In the genomic region with DNA sequence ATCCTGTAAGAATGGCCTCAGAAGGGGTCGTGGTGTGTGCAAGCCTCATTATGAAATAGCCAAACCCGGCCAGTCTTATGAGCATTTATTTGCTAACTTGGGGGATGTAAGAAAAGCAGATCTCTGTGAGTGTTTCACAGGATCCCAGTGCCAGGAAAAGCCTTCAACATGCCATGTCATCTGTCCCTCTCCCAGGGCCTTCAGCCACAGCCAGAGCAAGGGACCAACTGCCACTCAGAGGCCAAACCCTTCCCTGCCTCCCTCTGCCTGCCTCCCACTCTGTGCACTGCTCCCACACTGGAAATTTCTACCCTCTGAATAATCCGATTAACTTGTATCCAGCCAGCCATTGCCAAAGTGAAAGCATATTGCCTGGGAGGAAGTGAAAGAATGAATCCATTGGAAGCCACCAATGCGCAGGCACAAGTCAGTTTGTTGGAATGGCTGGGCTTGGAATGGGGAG, we compare ENCODE assay signal across 21 cellular contexts.
DNase-seq lines count a peak whose midpoint lies in the region; ATAC-seq, FAIRE-seq and TF ChIP-seq lines count a peak whose summit lies in the region.
"Had no signal": no experiment of that assay in that cellular context is flagged by ENCODE, and none has a peak within 500 bp of the region (broad histone marks: within the 10 kb centered on the region; RNA-seq: fewer than 3 reads in every experiment).

No MANE protein-coding gene starts in this region.

- H4K20me1 ChIP-seq in Karpas-422 (ENCODE audit: insufficient read depth, low read depth, low read length) (no peaks in the 10 kb centered on the region), astrocyte (ENCODE audit: insufficient read depth, low read length) (no peaks in the 10 kb centered on the region)

- TF ChIP-seq CTCF in CD8-positive, alpha-beta T cell (IDR thresholded peaks at IDR 0.05), result no peak
- no peak for TF ChIP-seq CTCF in astrocyte (IDR thresholded peaks at IDR 0.05; ENCODE audit: insufficient read depth, low read depth, low read length)
- TF ChIP-seq CTCF in nephron (IDR thresholded peaks at IDR 0.05; ENCODE audit: unreplicated experiment in 3 of 3), result no peak
- TF ChIP-seq CTCF in D721Med (IDR thresholded peaks at IDR 0.05; ENCODE audit: insufficient read depth, missing control alignments), result no peak

- no peaks in the 10 kb centered on the region for H3K27me3 ChIP-seq in CD8-positive, alpha-beta T cell (ENCODE audit: insufficient read depth, low read length)
- H3K27me3 ChIP-seq in Karpas-422 (ENCODE audit: low read length) (no peaks in the 10 kb centered on the region), astrocyte (ENCODE audit: insufficient read depth, low read length) (peaks cover 2% of the 10 kb centered on the region)
- H3K27me3 ChIP-seq: breast epithelium, ovary, vagina had no signal

- H3K9me2 ChIP-seq in Karpas-422 (replicated peaks; ENCODE audit: insufficient read depth, low read length), result no peaks in the 10 kb centered on the region

- no peak overlapping the region for H3K4me3 ChIP-seq in CD8-positive, alpha-beta T cell (ENCODE audit: low read depth, low read length)
- peak overlapping the region; percentile 40; the same call in 1 of the 2 replicates for H3K4me3 ChIP-seq in Karpas-422 (ENCODE audit: low read length)
- no peak overlapping the region for H3K4me3 ChIP-seq in astrocyte (ENCODE audit: insufficient read depth, low read depth, low read length)
- H3K4me3 ChIP-seq: breast epithelium, ovary, SK-N-MC, vagina had no signal

- FAIRE-seq in astrocyte (lab: Jason Lieb, UNC) (no peak), D721Med (lab: Jason Lieb, UNC) (no peak), HTR-8/SVneo (lab: Jason Lieb, UNC) (no peak)
- FAIRE-seq: HepG2 had no signal

- POLR2A ChIA-PET in CD8-positive, alpha-beta T cell (lab: Charles Lee), result interaction anchor here (1.0 kb wide), 1 partner anchor 10 kb away, joined by 3 read pairs; no protein-coding TSS in a partner anchor

- H3K4me1 ChIP-seq in CD8-positive, alpha-beta T cell (ENCODE audit: insufficient read depth, low read length), result peaks cover 20% of the 10 kb centered on the region
- H3K4me1 ChIP-seq in Karpas-422 (ENCODE audit: low read length) (peaks cover 46% of the 10 kb centered on the region), astrocyte (ENCODE audit: insufficient read depth, low read length) (peaks cover 8% of the 10 kb centered on the region)
- H3K4me1 ChIP-seq: breast epithelium, vagina had no signal

- peak overlapping the region; percentile 52 for H3K9ac ChIP-seq in Karpas-422 (ENCODE audit: low read length)
- no peak overlapping the region for H3K9ac ChIP-seq in astrocyte (ENCODE audit: low read length)

- H3K79me2 ChIP-seq in Karpas-422 (ENCODE audit: low read length), result no peaks in the 10 kb centered on the region
- H3K79me2 ChIP-seq in astrocyte (ENCODE audit: insufficient read depth, low read length), result no peaks in the 10 kb centered on the region

- H3K27ac ChIP-seq in CD8-positive, alpha-beta T cell (ENCODE audit: low read depth, low read length), result no peak overlapping the region
- H3K27ac ChIP-seq in Karpas-422 (ENCODE audit: low read length), result peak overlapping the region; percentile 51; the same call in 1 of the 2 replicates
- H3K27ac ChIP-seq in astrocyte (ENCODE audit: low read depth, low read length), result no peak overlapping the region
- H3K27ac ChIP-seq: ovary, SK-N-MC, vagina had no signal

- no peak overlapping the region for H3K4me3 Mint-ChIP-seq in CD8-positive, alpha-beta T cell
- H3K4me3 Mint-ChIP-seq in astrocyte (ENCODE audit: unreplicated experiment), result no peak overlapping the region
- H3K4me3 Mint-ChIP-seq in nephron, result no peak overlapping the region
- H3K4me3 Mint-ChIP-seq: CD14-positive monocyte, naive B cell, WTC11 had no signal

- intact Hi-C loops in CD8-positive, alpha-beta T cell (cut with DNase I, micrococcal nuclease), result no loop called here

- H3K4me2 ChIP-seq in Karpas-422 (ENCODE audit: low read depth, low read length, poor library complexity, severe bottlenecking) (peak overlapping the region; percentile 59), astrocyte (ENCODE audit: low read length) (peak overlapping the region; percentile 3)

- CTCF ChIA-PET in CD8-positive, alpha-beta T cell (lab: Charles Lee), result interaction anchor here (0.7 kb wide), 1 partner anchor 243 kb away, joined by 3 read pairs; no protein-coding TSS in a partner anchor

- no peaks in the 10 kb centered on the region for H3K36me3 ChIP-seq in CD8-positive, alpha-beta T cell (ENCODE audit: insufficient read depth, low read length)
- H3K36me3 ChIP-seq in Karpas-422 (ENCODE audit: insufficient read depth, low read length) (no peaks in the 10 kb centered on the region), astrocyte (ENCODE audit: insufficient read depth, low read length) (no peaks in the 10 kb centered on the region)
- H3K36me3 ChIP-seq: breast epithelium, ovary, vagina had no signal

- no peaks in the 10 kb centered on the region for H3K27me3 Mint-ChIP-seq in CD8-positive, alpha-beta T cell (ENCODE audit: low read depth)
- H3K27me3 Mint-ChIP-seq in astrocyte (ENCODE audit: low read depth, unreplicated experiment) (no peaks in the 10 kb centered on the region), nephron (ENCODE audit: low read depth) (peaks cover 7% of the 10 kb centered on the region)

- no peak for DNase-seq in CD8-positive, alpha-beta T cell
- no peak for DNase-seq in Karpas-422
- no peak for DNase-seq in astrocyte (ENCODE audit: low read depth)
- no peak for DNase-seq in D721Med (ENCODE audit: insufficient read length, low spot score)
- no peak for DNase-seq in HTR-8/SVneo (ENCODE audit: insufficient read length, low spot score)
- DNase-seq in NCI-H1105 treated with DMSO at 0.1 percent for 48 hours (lab: John Stamatoyannopoulos, UW), result no peak
- DNase-seq: activated effector memory CD4-positive, alpha-beta T cell treated with Interleukin-2 at 50 U/mL for 16 hours; GF-D8; glutamatergic neuron; naive B cell; NCI-H146; NCI-H510A; ovary had no signal

- ATAC-seq in CD8-positive, alpha-beta T cell, result no peak
- ATAC-seq in GM21825 (IDR thresholded peaks at IDR 0.05; ENCODE audit: unreplicated experiment), result no peak
- ATAC-seq: HepG2, WTC11 had no signal

- peak overlapping the region; percentile 13; the same call in 1 of the 2 replicates for H2AFZ ChIP-seq in Karpas-422 (ENCODE audit: low read length)
- H2AFZ ChIP-seq in astrocyte (ENCODE audit: low read depth, low read length), result no peak overlapping the region

- H3K36me3 Mint-ChIP-seq in CD8-positive, alpha-beta T cell, result no peaks in the 10 kb centered on the region
- H3K36me3 Mint-ChIP-seq in astrocyte (ENCODE audit: low read depth, unreplicated experiment), result no peaks in the 10 kb centered on the region
- no peaks in the 10 kb centered on the region for H3K36me3 Mint-ChIP-seq in nephron (ENCODE audit: low read depth)
- H3K36me3 Mint-ChIP-seq: CD14-positive monocyte, naive B cell, WTC11 had no signal

- H3K9me3 Mint-ChIP-seq in CD8-positive, alpha-beta T cell, result no peaks in the 10 kb centered on the region
- no peaks in the 10 kb centered on the region for H3K9me3 Mint-ChIP-seq in astrocyte (ENCODE audit: unreplicated experiment)
- H3K9me3 Mint-ChIP-seq in nephron, result no peaks in the 10 kb centered on the region
- H3K9me3 Mint-ChIP-seq: naive B cell had no signal

- peaks cover 21% of the 10 kb centered on the region for H3K4me1 Mint-ChIP-seq in CD8-positive, alpha-beta T cell (ENCODE audit: low read depth)
- H3K4me1 Mint-ChIP-seq in astrocyte (ENCODE audit: low read depth, unreplicated experiment), result peaks cover 27% of the 10 kb centered on the region
- peaks cover 32% of the 10 kb centered on the region for H3K4me1 Mint-ChIP-seq in nephron
- H3K4me1 Mint-ChIP-seq: CD14-positive monocyte had no signal

- H3K9me3 ChIP-seq in CD8-positive, alpha-beta T cell (ENCODE audit: low read length), result no peaks in the 10 kb centered on the region
- H3K9me3 ChIP-seq in Karpas-422 (ENCODE audit: low read length) (no peaks in the 10 kb centered on the region), astrocyte (ENCODE audit: insufficient read depth, low read depth, low read length) (no peaks in the 10 kb centered on the region)
- H3K9me3 ChIP-seq: breast epithelium, ovary, vagina had no signal

- peak overlapping the region; percentile 85 for H3K27ac Mint-ChIP-seq in CD8-positive, alpha-beta T cell
- peak overlapping the region; percentile 26 for H3K27ac Mint-ChIP-seq in astrocyte (ENCODE audit: unreplicated experiment)
- H3K27ac Mint-ChIP-seq in nephron, result peak overlapping the region in 2 of 3 experiments; percentile 17 to 52
- H3K27ac Mint-ChIP-seq: WTC11 had no signal

Comparison
In these comparisons a context has a peak if more than half of its experiments do, and no peak if none do; other contexts are left out.
1. H3K27ac Mint-ChIP-seq: peak in every context shown above with its lines; median percentile 85 in CD8-positive, alpha-beta T cell; 34 in nephron; 26 in astrocyte.